Comparison of ENCODE assay signal across 32 cellular contexts in genomic region chr4:8333726-8334460, GRCh38.
"Had no signal": no experiment of that assay in that cellular context is flagged by ENCODE, and none has a peak within 500 bp of the region (broad histone marks: within the 10 kb centered on the region; RNA-seq: fewer than 3 reads in every experiment).

No MANE protein-coding gene starts in this region.

- H3K27ac Mint-ChIP-seq: activated CD4-positive, alpha-beta T cell treated with anti-CD3 and anti-CD28 coated beads, Interleukin-2, amount 10 ng/mL, durations not matched to agents 24 days and 14 days; activated CD8-positive, alpha-beta memory T cell treated with anti-CD3 and anti-CD28 coated beads, Interleukin-2, amount 10 ng/mL, durations not matched to agents 7 days and 5 days; activated CD8-positive, alpha-beta T cell treated with anti-CD3 and anti-CD28 coated beads, Interleukin-2, amount 10 ng/mL, durations not matched to agents 7 days and 5 days; activated naive CD8-positive, alpha-beta T cell; activated T-helper 2 cell treated with anti-CD3 and anti-CD28 coated beads, Interferon-gamma antibody, Interleukin-2, Interleukin-4, amounts not matched to agents 10 μg/mL and 5 μg/mL and 100 μg/mL, durations not matched to agents 14 hours and 24 hours and 36 hours; nephron; progenitor cell of endocrine pancreas; stimulated activated naive B cell treated with anti-CD40 and anti-IgM and Interleukin-4, amounts not matched to agents 10 μg/mL and 1 μg/mL and 100 μg/mL, for 72 hours; T-helper 17 cell had no signal

- H3K4me3 ChIP-seq: coronary artery, dorsolateral prefrontal cortex, gastroesophageal sphincter, left lung, lung, right lobe of liver, suprapubic skin, tibial nerve had no signal

- FAIRE-seq: bronchial epithelial cell, kidney, small intestine, urothelium cell line had no signal

- H3K4me3 Mint-ChIP-seq: activated CD4-positive, alpha-beta T cell treated with anti-CD3 and anti-CD28 coated beads, Interleukin-2, amount 10 ng/mL, durations not matched to agents 24 days and 14 days; activated CD8-positive, alpha-beta memory T cell treated with anti-CD3 and anti-CD28 coated beads, Interleukin-2, amount 10 ng/mL, durations not matched to agents 7 days and 5 days; activated CD8-positive, alpha-beta T cell treated with anti-CD3 and anti-CD28 coated beads, Interleukin-2, amount 10 ng/mL, durations not matched to agents 7 days and 5 days; activated naive CD8-positive, alpha-beta T cell; nephron; stimulated activated naive B cell treated with anti-CD40 and anti-IgM and Interleukin-4, amounts not matched to agents 10 μg/mL and 1 μg/mL and 100 μg/mL, for 72 hours; T-helper 17 cell had no signal

- DNase-seq: activated CD4-positive, alpha-beta T cell treated with anti-CD3 and anti-CD28 coated beads, Interleukin-2, amount 10 ng/mL, durations not matched to agents 24 days and 14 days; activated CD8-positive, alpha-beta memory T cell treated with anti-CD3 and anti-CD28 coated beads, Interleukin-2, amount 10 ng/mL, durations not matched to agents 7 days and 5 days; activated CD8-positive, alpha-beta T cell treated with anti-CD3 and anti-CD28 coated beads, Interleukin-2, amount 10 ng/mL, durations not matched to agents 7 days and 5 days; activated naive CD4-positive, alpha-beta T cell treated with Interleukin-2 at 50 U/mL for 16 hours; activated T-cell treated with anti-CD3 and anti-CD28 coated beads, Interleukin-2, amount 50 U/mL, for 48 hours; anterior cingulate cortex; cerebellar nuclear complex; effector memory CD4-positive, alpha-beta T cell; hippocampal formation; mesendoderm; small intestine; stimulated activated CD4-positive, alpha-beta T cell treated with anti-CD3 and anti-CD28 coated beads, Interleukin-1b, Interleukin-23, amount 100 ng/mL, for 48 hours; stimulated activated naive B cell treated with anti-CD40 and anti-IgM and Interleukin-4, amounts not matched to agents 10 μg/mL and 1 μg/mL and 100 μg/mL, for 72 hours; T-helper 17 cell; T1000 had no signal

- H3K27me3 ChIP-seq: dorsolateral prefrontal cortex, gastroesophageal sphincter, left lung, neutrophil, right lobe of liver, suprapubic skin, tibial nerve had no signal

- H3K9me3 ChIP-seq: neutrophil, right lobe of liver, suprapubic skin had no signal

- H3K36me3 ChIP-seq: gastroesophageal sphincter, left lung, neutrophil, right lobe of liver, suprapubic skin, tibial nerve, WERI-Rb-1 had no signal

- H3K27me3 Mint-ChIP-seq: activated CD4-positive, alpha-beta T cell treated with anti-CD3 and anti-CD28 coated beads, Interleukin-2, amount 10 ng/mL, durations not matched to agents 24 days and 14 days; progenitor cell of endocrine pancreas; T-helper 17 cell had no signal

- H3K27ac ChIP-seq: coronary artery, dorsolateral prefrontal cortex, gastroesophageal sphincter, left lung, neutrophil, right lobe of liver, suprapubic skin, tibial nerve, WERI-Rb-1 had no signal

- H3K4me1 Mint-ChIP-seq: activated CD4-positive, alpha-beta T cell treated with anti-CD3 and anti-CD28 coated beads, Interleukin-2, amount 10 ng/mL, durations not matched to agents 24 days and 14 days; activated CD8-positive, alpha-beta memory T cell treated with anti-CD3 and anti-CD28 coated beads, Interleukin-2, amount 10 ng/mL, durations not matched to agents 7 days and 5 days; stimulated activated naive B cell treated with anti-CD40 and anti-IgM and Interleukin-4, amounts not matched to agents 10 μg/mL and 1 μg/mL and 100 μg/mL, for 72 hours; T-helper 17 cell had no signal

- H3K36me3 Mint-ChIP-seq: activated CD8-positive, alpha-beta memory T cell treated with anti-CD3 and anti-CD28 coated beads, Interleukin-2, amount 10 ng/mL, durations not matched to agents 7 days and 5 days had no signal

- H3K4me1 ChIP-seq: right lobe of liver, tibial nerve had no signal
